1 cellular context compared by ENCODE assay signal in genomic region chr15:41895491-41895890, GRCh38.
TF ChIP-seq lines count a peak whose summit lies in the region.

No MANE protein-coding gene starts in this region.

TF ChIP-seq in SK-N-SH treated with all-trans-retinoic acid at 6 μM for 48 hours, 23 proteins besides CTCF, POLR2A, EP300 and RAD21 (continued from another document):
- TF ChIP-seq, protein P1, sequence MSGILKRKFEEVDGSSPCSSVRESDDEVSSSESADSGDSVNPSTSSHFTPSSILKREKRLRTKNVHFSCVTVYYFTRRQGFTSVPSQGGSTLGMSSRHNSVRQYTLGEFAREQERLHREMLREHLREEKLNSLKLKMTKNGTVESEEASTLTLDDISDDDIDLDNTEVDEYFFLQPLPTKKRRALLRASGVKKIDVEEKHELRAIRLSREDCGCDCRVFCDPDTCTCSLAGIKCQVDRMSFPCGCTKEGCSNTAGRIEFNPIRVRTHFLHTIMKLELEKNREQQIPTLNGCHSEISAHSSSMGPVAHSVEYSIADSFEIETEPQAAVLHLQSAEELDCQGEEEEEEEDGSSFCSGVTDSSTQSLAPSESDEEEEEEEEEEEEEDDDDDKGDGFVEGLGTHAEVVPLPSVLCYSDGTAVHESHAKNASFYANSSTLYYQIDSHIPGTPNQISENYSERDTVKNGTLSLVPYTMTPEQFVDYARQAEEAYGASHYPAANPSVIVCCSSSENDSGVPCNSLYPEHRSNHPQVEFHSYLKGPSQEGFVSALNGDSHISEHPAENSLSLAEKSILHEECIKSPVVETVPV (CRISPR knock-in tag; IDR thresholded peaks at IDR 0.05), result no peak
- TF ChIP-seq SNAI2 (CRISPR knock-in tag; IDR thresholded peaks at IDR 0.05), result no peak
